ENCODE assay signal across 28 cellular contexts in genomic region chrX:21131346-21131745, GRCh38.
"Had no signal": no experiment of that assay in that cellular context is flagged by ENCODE, and none has a peak within 500 bp of the region (broad histone marks: within the 10 kb centered on the region; RNA-seq: fewer than 3 reads in every experiment).

No MANE protein-coding gene starts in this region.

- H3K4me3 ChIP-seq: stomach, suprapubic skin, testis, thoracic aorta, thyroid gland, tibial artery, tibial nerve, transverse colon, upper lobe of left lung, upper lobe of right lung, uterus, vagina had no signal

- FAIRE-seq: urothelium cell line had no signal

- H3K9me3 ChIP-seq: suprapubic skin, testis, thoracic aorta, thyroid gland, tibial artery, transverse colon, upper lobe of left lung, upper lobe of right lung, uterus, vagina had no signal

- H3K27me3 ChIP-seq: stomach, suprapubic skin, testis, thyroid gland, tibial artery, tibial nerve, transverse colon, upper lobe of left lung, upper lobe of right lung, uterus, vagina had no signal

- H3K27ac Mint-ChIP-seq: stimulated activated effector memory CD8-positive, alpha-beta T cell treated with anti-CD3 and anti-CD28 coated beads, Interleukin-12 subunit alpha, Interleukin-12 subunit beta, amount 100 ng/mL, for 72 hours; stimulated activated memory B cell treated with anti-CD40 and anti-IgM and Interleukin-4, amounts not matched to agents 10 μg/mL and 1 μg/mL and 100 μg/mL, for 72 hours; stimulated activated naive B cell treated with anti-CD40 and anti-IgM and Interleukin-4, amounts not matched to agents 10 μg/mL and 1 μg/mL and 100 μg/mL, for 72 hours; stimulated activated naive CD8-positive, alpha-beta T cell treated with anti-CD3 and anti-CD28 coated beads, Interleukin-15, amount 100 ng/mL, for 72 hours; stimulated activated naive CD8-positive, alpha-beta T cell treated with anti-CD3 and anti-CD28 coated beads, Interleukin-15, Interleukin-2, amounts not matched to agents 100 ng/mL and 50 ng/mL, for 24 hours; type B pancreatic cell had no signal

- H3K36me3 Mint-ChIP-seq: stimulated activated effector memory CD8-positive, alpha-beta T cell treated with anti-CD3 and anti-CD28 coated beads, Interleukin-12 subunit alpha, Interleukin-12 subunit beta, amount 100 ng/mL, for 72 hours; stimulated activated memory B cell treated with anti-CD40 and anti-IgM and Interleukin-4, amounts not matched to agents 10 μg/mL and 1 μg/mL and 100 μg/mL, for 72 hours; stimulated activated naive B cell treated with anti-CD40 and anti-IgM and Interleukin-4, amounts not matched to agents 10 μg/mL and 1 μg/mL and 100 μg/mL, for 72 hours; type B pancreatic cell had no signal

- H3K36me3 ChIP-seq: stomach, suprapubic skin, thoracic aorta, thyroid gland, tibial artery, tibial nerve, transverse colon, upper lobe of left lung, upper lobe of right lung, uterus, vagina had no signal

- H3K4me3 Mint-ChIP-seq: stimulated activated effector memory CD8-positive, alpha-beta T cell treated with anti-CD3 and anti-CD28 coated beads, Interleukin-12 subunit alpha, Interleukin-12 subunit beta, amount 100 ng/mL, for 72 hours; stimulated activated memory B cell treated with anti-CD40 and anti-IgM and Interleukin-4, amounts not matched to agents 10 μg/mL and 1 μg/mL and 100 μg/mL, for 72 hours; stimulated activated naive B cell treated with anti-CD40 and anti-IgM and Interleukin-4, amounts not matched to agents 10 μg/mL and 1 μg/mL and 100 μg/mL, for 72 hours; stimulated activated naive CD8-positive, alpha-beta T cell treated with anti-CD3 and anti-CD28 coated beads, Interleukin-15, amount 100 ng/mL, for 72 hours; stimulated activated naive CD8-positive, alpha-beta T cell treated with anti-CD3 and anti-CD28 coated beads, Interleukin-15, Interleukin-2, amounts not matched to agents 100 ng/mL and 50 ng/mL, for 24 hours; type B pancreatic cell had no signal

- H3K27me3 Mint-ChIP-seq: stimulated activated memory B cell treated with anti-CD40 and anti-IgM and Interleukin-4, amounts not matched to agents 10 μg/mL and 1 μg/mL and 100 μg/mL, for 72 hours; stimulated activated naive B cell treated with anti-CD40 and anti-IgM and Interleukin-4, amounts not matched to agents 10 μg/mL and 1 μg/mL and 100 μg/mL, for 72 hours; stimulated activated naive CD8-positive, alpha-beta T cell treated with anti-CD3 and anti-CD28 coated beads, Interleukin-15, amount 100 ng/mL, for 72 hours; stimulated activated naive CD8-positive, alpha-beta T cell treated with anti-CD3 and anti-CD28 coated beads, Interleukin-15, Interleukin-2, amounts not matched to agents 100 ng/mL and 50 ng/mL, for 24 hours; type B pancreatic cell had no signal

- DNase-seq: stimulated activated CD4-positive, alpha-beta T cell treated with anti-CD3 and anti-CD28 coated beads, Interleukin-2, amount 100 ng/mL, for 48 hours; stimulated activated CD4-positive, alpha-beta T cell treated with anti-CD3 and anti-CD28 coated beads, Interleukin-4, amount 100 ng/mL, for 1 hour; stimulated activated CD4-positive, alpha-beta T cell treated with anti-CD3 and anti-CD28 coated beads, Interleukin-4, amount 100 ng/mL, for 24 hours; stimulated activated CD4-positive, alpha-beta T cell treated with anti-CD3 and anti-CD28 coated beads, Interleukin-4, amount 100 ng/mL, for 4 hours; stimulated activated CD8-positive, alpha-beta memory T cell treated with anti-CD3 and anti-CD28 coated beads, Interleukin-4, amount 100 ng/mL, for 48 hours; stimulated activated naive B cell treated with anti-CD40 and anti-IgM and Interleukin-4, amounts not matched to agents 10 μg/mL and 1 μg/mL and 100 μg/mL, for 72 hours; stimulated activated naive CD4-positive, alpha-beta T cell; stimulated activated naive CD4-positive, alpha-beta T cell treated with Interleukin-2 at 50 U/mL for 16 hours; stimulated activated naive CD8-positive, alpha-beta T cell treated with anti-CD3 and anti-CD28 coated beads, Interleukin-15, amount 100 ng/mL, for 72 hours; stimulated activated naive CD8-positive, alpha-beta T cell treated with anti-CD3 and anti-CD28 coated beads, Interleukin-15, Interleukin-2, amounts not matched to agents 100 U/mL and 50 U/mL, for 24 hours; stomach; substantia nigra; testis; thyroid gland; tibial artery; transverse colon; upper lobe of left lung; upper lobe of right lung; uterus had no signal

- H3K4me1 Mint-ChIP-seq: stimulated activated effector memory CD8-positive, alpha-beta T cell treated with anti-CD3 and anti-CD28 coated beads, Interleukin-12 subunit alpha, Interleukin-12 subunit beta, amount 100 ng/mL, for 72 hours; stimulated activated memory B cell treated with anti-CD40 and anti-IgM and Interleukin-4, amounts not matched to agents 10 μg/mL and 1 μg/mL and 100 μg/mL, for 72 hours; stimulated activated naive B cell treated with anti-CD40 and anti-IgM and Interleukin-4, amounts not matched to agents 10 μg/mL and 1 μg/mL and 100 μg/mL, for 72 hours; stimulated activated naive CD8-positive, alpha-beta T cell treated with anti-CD3 and anti-CD28 coated beads, Interleukin-15, amount 100 ng/mL, for 72 hours had no signal

- H3K4me1 ChIP-seq: stomach, suprapubic skin, testis, thyroid gland, tibial artery, tibial nerve, transverse colon, upper lobe of left lung, upper lobe of right lung, uterus, vagina had no signal

- H3K27ac ChIP-seq: stomach, suprapubic skin, testis, thoracic aorta, thyroid gland, tibial artery, tibial nerve, transverse colon, upper lobe of left lung, upper lobe of right lung, uterus, vagina had no signal

- H3K9me3 Mint-ChIP-seq: stimulated activated memory B cell treated with anti-CD40 and anti-IgM and Interleukin-4, amounts not matched to agents 10 μg/mL and 1 μg/mL and 100 μg/mL, for 72 hours; stimulated activated naive B cell treated with anti-CD40 and anti-IgM and Interleukin-4, amounts not matched to agents 10 μg/mL and 1 μg/mL and 100 μg/mL, for 72 hours; stimulated activated naive CD8-positive, alpha-beta T cell treated with anti-CD3 and anti-CD28 coated beads, Interleukin-15, amount 100 ng/mL, for 72 hours; stimulated activated naive CD8-positive, alpha-beta T cell treated with anti-CD3 and anti-CD28 coated beads, Interleukin-15, Interleukin-2, amounts not matched to agents 100 ng/mL and 50 ng/mL, for 24 hours; type B pancreatic cell had no signal
